ENCODE assay signal across 1 cellular context in the genomic region with DNA sequence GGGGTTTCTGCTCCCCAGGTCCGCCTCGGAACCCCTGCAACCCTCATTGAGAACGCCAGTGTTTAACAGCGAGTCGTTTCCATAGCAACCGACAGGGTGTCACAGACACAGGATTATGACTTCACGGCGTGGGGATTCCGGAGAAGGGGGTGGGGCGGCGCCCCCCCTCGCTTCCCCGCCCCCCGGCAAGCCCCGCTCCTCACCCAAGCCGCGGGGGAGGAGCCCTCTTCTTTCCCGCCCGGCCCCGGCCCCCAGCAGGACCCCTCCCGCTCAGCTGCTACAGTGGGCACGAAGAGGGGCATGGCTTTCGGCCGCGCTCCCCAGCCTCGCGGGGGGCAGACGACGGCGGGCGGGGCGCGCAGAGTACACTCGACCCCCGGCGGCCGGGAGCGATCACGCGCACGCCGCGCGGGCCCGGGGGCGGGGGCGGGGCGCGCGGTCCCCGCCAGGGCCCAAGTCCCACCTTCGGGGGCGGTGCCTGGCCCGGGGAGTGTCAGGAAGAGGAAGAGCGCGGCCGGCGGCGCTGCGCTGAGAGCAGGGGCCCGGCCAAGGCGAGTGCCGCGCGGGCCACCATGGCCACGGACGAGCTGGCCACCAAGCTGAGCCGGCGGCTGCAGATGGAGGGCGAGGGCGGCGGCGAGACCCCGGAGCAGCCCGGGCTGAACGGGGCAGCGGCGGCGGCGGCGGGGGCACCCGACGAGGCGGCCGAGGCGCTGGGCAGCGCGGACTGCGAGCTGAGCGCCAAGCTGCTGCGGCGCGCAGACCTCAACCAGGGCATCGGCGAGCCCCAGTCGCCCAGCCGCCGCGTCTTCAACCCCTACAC.
TF ChIP-seq lines count a peak whose summit lies in the region.

A gene with protein sequence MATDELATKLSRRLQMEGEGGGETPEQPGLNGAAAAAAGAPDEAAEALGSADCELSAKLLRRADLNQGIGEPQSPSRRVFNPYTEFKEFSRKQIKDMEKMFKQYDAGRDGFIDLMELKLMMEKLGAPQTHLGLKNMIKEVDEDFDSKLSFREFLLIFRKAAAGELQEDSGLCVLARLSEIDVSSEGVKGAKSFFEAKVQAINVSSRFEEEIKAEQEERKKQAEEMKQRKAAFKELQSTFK (plus strand): TSS at position 489 of the 823 bp plus-strand sequence. CDS start 84 bp downstream, at position 573.

TF ChIP-seq in HEK293, 187 proteins besides CTCF, POLR2A, EP300 and RAD21 (continued from another document):
- TF ChIP-seq, protein P1, sequence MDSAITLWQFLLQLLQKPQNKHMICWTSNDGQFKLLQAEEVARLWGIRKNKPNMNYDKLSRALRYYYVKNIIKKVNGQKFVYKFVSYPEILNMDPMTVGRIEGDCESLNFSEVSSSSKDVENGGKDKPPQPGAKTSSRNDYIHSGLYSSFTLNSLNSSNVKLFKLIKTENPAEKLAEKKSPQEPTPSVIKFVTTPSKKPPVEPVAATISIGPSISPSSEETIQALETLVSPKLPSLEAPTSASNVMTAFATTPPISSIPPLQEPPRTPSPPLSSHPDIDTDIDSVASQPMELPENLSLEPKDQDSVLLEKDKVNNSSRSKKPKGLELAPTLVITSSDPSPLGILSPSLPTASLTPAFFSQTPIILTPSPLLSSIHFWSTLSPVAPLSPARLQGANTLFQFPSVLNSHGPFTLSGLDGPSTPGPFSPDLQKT (IDR thresholded peaks at IDR 0.05; ENCODE audit: borderline replicate concordance, low read depth, low read length) = no peak
- no peak for TF ChIP-seq YY2 (tag by site-specific recombination; IDR thresholded peaks at IDR 0.05)
- TF ChIP-seq, protein P2, sequence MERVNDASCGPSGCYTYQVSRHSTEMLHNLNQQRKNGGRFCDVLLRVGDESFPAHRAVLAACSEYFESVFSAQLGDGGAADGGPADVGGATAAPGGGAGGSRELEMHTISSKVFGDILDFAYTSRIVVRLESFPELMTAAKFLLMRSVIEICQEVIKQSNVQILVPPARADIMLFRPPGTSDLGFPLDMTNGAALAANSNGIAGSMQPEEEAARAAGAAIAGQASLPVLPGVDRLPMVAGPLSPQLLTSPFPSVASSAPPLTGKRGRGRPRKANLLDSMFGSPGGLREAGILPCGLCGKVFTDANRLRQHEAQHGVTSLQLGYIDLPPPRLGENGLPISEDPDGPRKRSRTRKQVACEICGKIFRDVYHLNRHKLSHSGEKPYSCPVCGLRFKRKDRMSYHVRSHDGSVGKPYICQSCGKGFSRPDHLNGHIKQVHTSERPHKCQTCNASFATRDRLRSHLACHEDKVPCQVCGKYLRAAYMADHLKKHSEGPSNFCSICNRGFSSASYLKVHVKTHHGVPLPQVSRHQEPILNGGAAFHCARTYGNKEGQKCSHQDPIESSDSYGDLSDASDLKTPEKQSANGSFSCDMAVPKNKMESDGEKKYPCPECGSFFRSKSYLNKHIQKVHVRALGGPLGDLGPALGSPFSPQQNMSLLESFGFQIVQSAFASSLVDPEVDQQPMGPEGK (tag by site-specific recombination; IDR thresholded peaks at IDR 0.05) = peak; percentile 95
- TF ChIP-seq ZNF423 (tag by site-specific recombination; IDR thresholded peaks at IDR 0.05) = peak; percentile 29; the same call in 1 of the 2 replicates
- no peak for TF ChIP-seq ZNF664 (tag by site-specific recombination; IDR thresholded peaks at IDR 0.05)
- no peak for TF ChIP-seq IKZF3 (tag by site-specific recombination; IDR thresholded peaks at IDR 0.05)
- 0 out of 2 replicates have a peak, but pooled peaks have one; percentile 18 for TF ChIP-seq ZEB2 (tag by site-specific recombination; IDR thresholded peaks at IDR 0.05)
- TF ChIP-seq ZNF157 (tag by site-specific recombination; IDR thresholded peaks at IDR 0.05) = no peak
- TF ChIP-seq ZNF24 (tag by site-specific recombination; IDR thresholded peaks at IDR 0.05) = no peak
- TF ChIP-seq, protein P3, sequence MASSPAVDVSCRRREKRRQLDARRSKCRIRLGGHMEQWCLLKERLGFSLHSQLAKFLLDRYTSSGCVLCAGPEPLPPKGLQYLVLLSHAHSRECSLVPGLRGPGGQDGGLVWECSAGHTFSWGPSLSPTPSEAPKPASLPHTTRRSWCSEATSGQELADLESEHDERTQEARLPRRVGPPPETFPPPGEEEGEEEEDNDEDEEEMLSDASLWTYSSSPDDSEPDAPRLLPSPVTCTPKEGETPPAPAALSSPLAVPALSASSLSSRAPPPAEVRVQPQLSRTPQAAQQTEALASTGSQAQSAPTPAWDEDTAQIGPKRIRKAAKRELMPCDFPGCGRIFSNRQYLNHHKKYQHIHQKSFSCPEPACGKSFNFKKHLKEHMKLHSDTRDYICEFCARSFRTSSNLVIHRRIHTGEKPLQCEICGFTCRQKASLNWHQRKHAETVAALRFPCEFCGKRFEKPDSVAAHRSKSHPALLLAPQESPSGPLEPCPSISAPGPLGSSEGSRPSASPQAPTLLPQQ (tag by site-specific recombination; IDR thresholded peaks at IDR 0.05) = 0 out of 2 replicates have a peak, but pooled peaks have one; percentile 10
- TF ChIP-seq, protein P4, sequence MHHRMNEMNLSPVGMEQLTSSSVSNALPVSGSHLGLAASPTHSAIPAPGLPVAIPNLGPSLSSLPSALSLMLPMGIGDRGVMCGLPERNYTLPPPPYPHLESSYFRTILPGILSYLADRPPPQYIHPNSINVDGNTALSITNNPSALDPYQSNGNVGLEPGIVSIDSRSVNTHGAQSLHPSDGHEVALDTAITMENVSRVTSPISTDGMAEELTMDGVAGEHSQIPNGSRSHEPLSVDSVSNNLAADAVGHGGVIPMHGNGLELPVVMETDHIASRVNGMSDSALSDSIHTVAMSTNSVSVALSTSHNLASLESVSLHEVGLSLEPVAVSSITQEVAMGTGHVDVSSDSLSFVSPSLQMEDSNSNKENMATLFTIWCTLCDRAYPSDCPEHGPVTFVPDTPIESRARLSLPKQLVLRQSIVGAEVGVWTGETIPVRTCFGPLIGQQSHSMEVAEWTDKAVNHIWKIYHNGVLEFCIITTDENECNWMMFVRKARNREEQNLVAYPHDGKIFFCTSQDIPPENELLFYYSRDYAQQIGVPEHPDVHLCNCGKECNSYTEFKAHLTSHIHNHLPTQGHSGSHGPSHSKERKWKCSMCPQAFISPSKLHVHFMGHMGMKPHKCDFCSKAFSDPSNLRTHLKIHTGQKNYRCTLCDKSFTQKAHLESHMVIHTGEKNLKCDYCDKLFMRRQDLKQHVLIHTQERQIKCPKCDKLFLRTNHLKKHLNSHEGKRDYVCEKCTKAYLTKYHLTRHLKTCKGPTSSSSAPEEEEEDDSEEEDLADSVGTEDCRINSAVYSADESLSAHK (tag by site-specific recombination; IDR thresholded peaks at IDR 0.05) = no peak; the same call in 1 of the 2 replicates
- no peak for TF ChIP-seq ZNF274 (IDR thresholded peaks at IDR 0.05; ENCODE audit: low read length)
- TF ChIP-seq ZNF274 (tag by site-specific recombination; IDR thresholded peaks at IDR 0.05; ENCODE audit: borderline replicate concordance) = no peak
- TF ChIP-seq ZNF350 (tag by site-specific recombination; IDR thresholded peaks at IDR 0.05) = no peak
- no peak for TF ChIP-seq ZFP3 (tag by site-specific recombination; IDR thresholded peaks at IDR 0.05; ENCODE audit: low read depth)
- no peak for TF ChIP-seq ZNF624 (tag by site-specific recombination; IDR thresholded peaks at IDR 0.05)
TF ChIP-seq in HEK293: peak in this region for 35.
